ENCODE assay signal across 11 cellular contexts in the genomic region with DNA sequence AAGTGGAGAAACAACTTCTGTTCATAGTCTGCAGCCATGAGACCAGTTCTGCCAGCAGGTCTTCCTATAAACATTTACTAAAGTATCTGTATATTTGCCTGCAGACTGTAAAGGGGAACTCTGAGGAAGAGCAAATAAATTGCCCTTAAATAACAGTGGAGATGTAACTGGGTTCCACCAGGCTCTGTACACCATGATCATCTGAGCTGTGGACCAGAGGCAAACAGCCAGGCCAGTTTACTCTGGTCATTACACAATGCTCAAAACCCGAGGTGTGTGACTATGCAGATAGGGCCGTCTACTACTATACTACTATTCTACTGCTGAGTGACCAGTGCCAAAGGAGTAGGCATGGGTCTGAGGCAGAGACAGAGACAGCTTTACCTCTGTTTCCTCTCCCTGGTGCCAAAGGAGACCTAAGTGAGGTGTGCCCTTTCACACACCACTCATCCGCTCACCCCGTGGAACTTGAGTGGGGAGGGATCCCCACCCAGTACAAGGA. TPM values are rescaled to one million over a fixed set of nuclear protein-coding genes. Genes with fewer than 3 reads are reported as not detected.
DNase-seq lines count a peak whose midpoint lies in the region; ATAC-seq and TF ChIP-seq lines count a peak whose summit lies in the region.
"Had no signal": no experiment of that assay in that cellular context is flagged by ENCODE, and none has a peak within 500 bp of the region (broad histone marks: within the 10 kb centered on the region; RNA-seq: fewer than 3 reads in every experiment).

No MANE protein-coding gene starts in this region.

- no peaks in the 10 kb centered on the region for H3K27me3 Mint-ChIP-seq in CD4-positive, CD25-positive, alpha-beta regulatory T cell

- peaks cover 23% of the 10 kb centered on the region for H3K36me3 Mint-ChIP-seq in CD4-positive, CD25-positive, alpha-beta regulatory T cell

- H3K9me3 Mint-ChIP-seq in CD4-positive, CD25-positive, alpha-beta regulatory T cell: no peaks in the 10 kb centered on the region

- peaks cover 27% of the 10 kb centered on the region for H3K4me1 ChIP-seq in CD4-positive, CD25-positive, alpha-beta regulatory T cell (ENCODE audit: control insufficient read depth, insufficient read depth, low read length, poor library complexity, severe bottlenecking)
- H3K4me1 ChIP-seq in esophagus muscularis mucosa: peaks cover 22 to 43% (median 29%) of the 10 kb centered on the region in 4 donors
- H3K4me1 ChIP-seq in parathyroid adenoma: peaks cover 9% of the 10 kb centered on the region

- peak overlapping the region; percentile 92 to 95 (median 93) for H3K27ac Mint-ChIP-seq in CD4-positive, CD25-positive, alpha-beta regulatory T cell

- no peaks in the 10 kb centered on the region for H3K79me2 ChIP-seq in parathyroid adenoma

- no peak for ATAC-seq in CD4-positive, CD25-positive, alpha-beta regulatory T cell (ENCODE audit: low read depth in 2 of 2)
- ATAC-seq in HG03045 (IDR thresholded peaks at IDR 0.05; ENCODE audit: unreplicated experiment) (no peak), GM19324 (IDR thresholded peaks at IDR 0.05; ENCODE audit: low FRiP score, unreplicated experiment) (no peak)
- ATAC-seq: foreskin keratinocyte had no signal

- peak overlapping the region; percentile 6 for H2AFZ ChIP-seq in parathyroid adenoma
- H2AFZ ChIP-seq: PC-9 had no signal

- no peak for TF ChIP-seq EP300 in esophagus muscularis mucosa (IDR thresholded peaks at IDR 0.05)

- no peaks in the 10 kb centered on the region for H3K27me3 ChIP-seq in CD4-positive, CD25-positive, alpha-beta regulatory T cell (ENCODE audit: control insufficient read depth, insufficient read depth, low read length)
- H3K27me3 ChIP-seq in esophagus muscularis mucosa: no peaks in the 10 kb centered on the region
- no peaks in the 10 kb centered on the region for H3K27me3 ChIP-seq in parathyroid adenoma (ENCODE audit: control insufficient read depth, insufficient read depth, low read length)
- H3K27me3 ChIP-seq: foreskin keratinocyte had no signal

- no peak for TF ChIP-seq CTCF in esophagus muscularis mucosa (IDR thresholded peaks at IDR 0.05)
- TF ChIP-seq CTCF in parathyroid adenoma (IDR thresholded peaks at IDR 0.05): no peak

- H3K4me3 Mint-ChIP-seq in CD4-positive, CD25-positive, alpha-beta regulatory T cell: peak overlapping the region in 2 of 4 donors; percentile 53 to 69

- H3K4me3 ChIP-seq in CD4-positive, CD25-positive, alpha-beta regulatory T cell (ENCODE audit: low read depth, low read length): peak overlapping the region; percentile 68
- H3K4me3 ChIP-seq in esophagus muscularis mucosa (no peak overlapping the region), parathyroid adenoma (ENCODE audit: low read depth, low read length) (no peak overlapping the region)
- H3K4me3 ChIP-seq: PC-9 had no signal

- peaks cover 12% of the 10 kb centered on the region for H3K36me3 ChIP-seq in CD4-positive, CD25-positive, alpha-beta regulatory T cell (ENCODE audit: control insufficient read depth, insufficient read depth, low read length)
- H3K36me3 ChIP-seq in esophagus muscularis mucosa: peaks cover 12 to 39% (median 27%) of the 10 kb centered on the region in 4 donors
- H3K36me3 ChIP-seq in parathyroid adenoma (ENCODE audit: control insufficient read depth, insufficient read depth, low read length): no peaks in the 10 kb centered on the region

- 76% methylated on average over 4 of the region's 4 CpGs for WGBS in esophagus muscularis mucosa

- no peak for DNase-seq in CD4-positive, CD25-positive, alpha-beta regulatory T cell
- DNase-seq in SK-MEL-5 (ENCODE audit: low read depth, low spot score) (peak; percentile 41), esophagus muscularis mucosa (ENCODE audit: extremely low spot score) (no peak), SW480 (ENCODE audit: low spot score) (no peak), NCI-H1417 treated with DMSO at 0.1 percent for 48 hours (lab: John Stamatoyannopoulos, UW) (no peak)
- DNase-seq: DMS79 treated with DMSO at 0.1 percent for 48 hours, PC-9 had no signal

- no peak overlapping the region for H3K27ac ChIP-seq in CD4-positive, CD25-positive, alpha-beta regulatory T cell (ENCODE audit: insufficient read depth, low read length, poor library complexity, severe bottlenecking)
- H3K27ac ChIP-seq in esophagus muscularis mucosa (replicated peaks in 1 of 4) (peak overlapping the region; percentile 45 to 66 (median 58)), parathyroid adenoma (no peak overlapping the region)
- H3K27ac ChIP-seq: foreskin keratinocyte, PC-9 had no signal

- no peak overlapping the region for H3K9ac ChIP-seq in parathyroid adenoma

- H3K9me3 ChIP-seq in CD4-positive, CD25-positive, alpha-beta regulatory T cell (ENCODE audit: control insufficient read depth in 2 of 2, low read length in 2 of 2): no peaks in the 10 kb centered on the region
- H3K9me3 ChIP-seq in esophagus muscularis mucosa (no peaks in the 10 kb centered on the region), parathyroid adenoma (ENCODE audit: control insufficient read depth, low read length) (no peaks in the 10 kb centered on the region)

- peaks cover 10 to 52% (median 29%) of the 10 kb centered on the region in 4 donors for H3K4me1 Mint-ChIP-seq in CD4-positive, CD25-positive, alpha-beta regulatory T cell

- in situ Hi-C loops in SK-MEL-5 (cut with HindIII; ENCODE audit: low pct_unique_long_range_greater_than_20kb, low sequenced_read_pairs): loop anchor here (25.0 kb wide), 1 partner anchor 99 kb away; the partner anchor contains the start of gene LIMA1

- peak overlapping the region; percentile 38 for H3K4me2 ChIP-seq in parathyroid adenoma (ENCODE audit: low read length)
- H3K4me2 ChIP-seq: PC-9 had no signal

- intact Hi-C loops in esophagus muscularis mucosa (cut with DNase I): loop anchor here (10.0 kb wide), 1 partner anchor 224 kb away; the partner anchor contains the start of gene AQP5

- TF ChIP-seq POLR2A in esophagus muscularis mucosa (IDR thresholded peaks at IDR 0.05; ENCODE audit: low read depth): no peak

RNA-seq across cellular contexts. Expression of gene CERS5, which starts 21.2 kb away (rescaled TPM):
- total RNA-seq in CD4-positive, CD25-positive, alpha-beta regulatory T cell: 61.9 TPM
- 10 to 100 TPM; 45.4 to 59.6 (median 51.8) TPM for polyA plus RNA-seq in CD4-positive, CD25-positive, alpha-beta regulatory T cell
- total RNA-seq in SK-MEL-5 (2014; rRNA removed; shearing (Covaris generic)): 15.2 and 29.0 TPM in 2 replicates
- polyA plus RNA-seq in SK-MEL-5 (2015; cell fraction: cytosol; rRNA removed): 25.2 and 41.6 TPM in 2 replicates
- polyA plus RNA-seq in SK-MEL-5 (2015; cell fraction: nucleus; rRNA removed): 50.6 and 79.4 TPM in 2 replicates
- 10 to 100 TPM; 23.0 to 33.6 (median 27.5) TPM for total RNA-seq in esophagus muscularis mucosa

Comparison
In these comparisons a context has a peak if more than half of its experiments do, and no peak if none do; other contexts are left out.
1. H3K27ac ChIP-seq: peak in esophagus muscularis mucosa (4 of 4); none in CD4-positive, CD25-positive, alpha-beta regulatory T cell (single experiment) and parathyroid adenoma (single experiment).